25 cellular contexts compared by ENCODE assay signal in the genomic region with DNA sequence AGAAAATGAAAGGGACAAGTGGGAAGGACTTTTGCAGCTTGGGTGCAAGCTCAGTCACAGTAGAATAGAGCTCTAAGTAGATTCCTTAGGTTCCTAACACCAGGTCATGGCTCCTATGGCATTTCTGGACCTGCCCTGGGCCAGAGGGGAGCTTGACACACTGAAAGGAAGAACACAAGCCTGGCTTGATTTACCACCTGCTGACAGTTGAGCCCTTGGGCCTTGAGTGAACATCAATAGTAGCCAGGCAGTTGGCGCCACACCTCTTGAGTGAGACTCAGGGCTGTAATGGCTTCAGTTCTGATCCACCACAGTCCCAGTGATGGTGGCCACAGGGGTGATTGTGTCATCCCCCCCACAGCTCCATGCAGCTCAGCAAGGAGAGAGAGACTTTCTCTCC.
"Had no signal": no experiment of that assay in that cellular context is flagged by ENCODE, and none has a peak within 500 bp of the region (broad histone marks: within the 10 kb centered on the region; RNA-seq: fewer than 3 reads in every experiment).

No MANE protein-coding gene starts in this region.

- DNase-seq: activated CD4-positive, alpha-beta T cell treated with anti-CD3 and anti-CD28 coated beads for 1 hour; activated CD4-positive, alpha-beta T cell treated with anti-CD3 and anti-CD28 coated beads, Interleukin-2, amount 50 U/mL, for 1 hour; activated CD8-positive, alpha-beta T cell treated with anti-CD3 and anti-CD28 coated beads, Interleukin-2, amount 10 ng/mL, durations not matched to agents 7 days and 5 days; colonic mucosa; esophagus squamous epithelium; gastrocnemius medialis; heart left ventricle; kidney; lower lobe of right lung; mucosa of descending colon; spleen; stimulated activated CD4-positive, alpha-beta T cell treated with anti-CD3 and anti-CD28 coated beads, Interleukin-4, amount 100 ng/mL, for 1 hour; T-helper 1 cell; transverse colon; WERI-Rb-1 had no signal

- H3K27me3 ChIP-seq: colonic mucosa, esophagus squamous epithelium, gastrocnemius medialis, heart left ventricle, right atrium auricular region, spleen, transverse colon, vagina had no signal

- H3K36me3 ChIP-seq: colonic mucosa, esophagus squamous epithelium, gastrocnemius medialis, heart left ventricle, lower lobe of right lung, right atrium auricular region, spleen, transverse colon, vagina, WERI-Rb-1 had no signal

- H3K27ac ChIP-seq: colonic mucosa, esophagus squamous epithelium, gastrocnemius medialis, heart left ventricle, lower lobe of right lung, right atrium auricular region, spleen, transverse colon, vagina, WERI-Rb-1 had no signal

- ATAC-seq: activated CD8-positive, alpha-beta T cell treated with anti-CD3 and anti-CD28 coated beads, Interleukin-2, amount 10 ng/mL, durations not matched to agents 7 days and 5 days; activated naive CD4-positive, alpha-beta T cell treated with anti-CD3 and anti-CD28 coated beads, Interleukin-2, amount 50 U/mL, for 72 hours; activated T-helper 17 cell treated with anti-CD3 and anti-CD28 coated beads, Interleukin-2, amount 50 U/mL, for 72 hours; gastrocnemius medialis; heart left ventricle; left lobe of liver; lower lobe of right lung; mucosa of descending colon had no signal

- FAIRE-seq: astrocyte, kidney, TTC549 had no signal

- H3K4me3 ChIP-seq: colonic mucosa, esophagus squamous epithelium, gastrocnemius medialis, heart left ventricle, lower lobe of right lung, mucosa of descending colon, right atrium auricular region, spleen, transverse colon, vagina had no signal

- H3K27me3 Mint-ChIP-seq: activated T-helper 17 cell treated with anti-CD3 and anti-CD28 coated beads, Interleukin-2, amount 50 U/mL, for 72 hours; central memory CD8-positive, alpha-beta T cell; progenitor cell of endocrine pancreas; stimulated activated naive CD8-positive, alpha-beta T cell treated with anti-CD3 and anti-CD28 coated beads, Interleukin-15, Interleukin-2, amounts not matched to agents 100 ng/mL and 50 ng/mL, for 24 hours had no signal

- H3K9me3 ChIP-seq: colonic mucosa, gastrocnemius medialis, lower lobe of right lung, right atrium auricular region, vagina had no signal

- H3K4me3 Mint-ChIP-seq: activated CD8-positive, alpha-beta T cell treated with anti-CD3 and anti-CD28 coated beads, Interleukin-2, amount 10 ng/mL, durations not matched to agents 7 days and 5 days; activated T-helper 17 cell treated with anti-CD3 and anti-CD28 coated beads, Interleukin-2, amount 50 U/mL, for 72 hours; central memory CD8-positive, alpha-beta T cell; stimulated activated naive CD8-positive, alpha-beta T cell treated with anti-CD3 and anti-CD28 coated beads, Interleukin-15, Interleukin-2, amounts not matched to agents 100 ng/mL and 50 ng/mL, for 24 hours had no signal

- H3K4me1 Mint-ChIP-seq: activated T-helper 17 cell treated with anti-CD3 and anti-CD28 coated beads, Interleukin-2, amount 50 U/mL, for 72 hours; central memory CD8-positive, alpha-beta T cell had no signal

- H3K27ac Mint-ChIP-seq: activated CD8-positive, alpha-beta T cell treated with anti-CD3 and anti-CD28 coated beads, Interleukin-2, amount 10 ng/mL, durations not matched to agents 7 days and 5 days; activated naive CD4-positive, alpha-beta T cell treated with anti-CD3 and anti-CD28 coated beads, Interleukin-2, amount 50 U/mL, for 72 hours; activated T-helper 17 cell treated with anti-CD3 and anti-CD28 coated beads, Interleukin-2, amount 50 U/mL, for 72 hours; progenitor cell of endocrine pancreas; stimulated activated naive CD8-positive, alpha-beta T cell treated with anti-CD3 and anti-CD28 coated beads, Interleukin-15, Interleukin-2, amounts not matched to agents 100 ng/mL and 50 ng/mL, for 24 hours had no signal

- H3K4me1 ChIP-seq: colonic mucosa, esophagus squamous epithelium, gastrocnemius medialis, heart left ventricle, lower lobe of right lung, right atrium auricular region, spleen, transverse colon, vagina had no signal
